15 cellular contexts compared by ENCODE assay signal in genomic region chr20:31470946-31471345, GRCh38. TPM values are rescaled to one million over a fixed set of nuclear protein-coding genes. Genes with fewer than 3 reads are reported as not detected.
"Had no signal": no experiment of that assay in that cellular context is flagged by ENCODE, and none has a peak within 500 bp of the region (broad histone marks: within the 10 kb centered on the region; RNA-seq: fewer than 3 reads in every experiment).

No MANE protein-coding gene starts in this region.

RNA-seq across cellular contexts. Expression of gene DEFB124, which starts 4.0 kb away (rescaled TPM):
- total RNA-seq: subcutaneous adipose tissue, suprapubic skin, temporal lobe, testis, thoracic aorta, thyroid gland, tibial nerve, transverse colon, upper lobe of left lung, upper lobe of right lung, urinary bladder, vagina had no signal

RNA-seq across cellular contexts. Expression of gene REM1, which starts 4.1 kb away (rescaled TPM):
- total RNA-seq: temporal lobe had no signal

RNA-seq across cellular contexts. Expression of gene DEFB123, which starts 30.5 kb away (rescaled TPM):
- total RNA-seq: stomach, subcutaneous adipose tissue, suprapubic skin, temporal lobe, thoracic aorta, tibial nerve, transverse colon, upper lobe of left lung, upper lobe of right lung, ureter, urinary bladder, uterus, vagina had no signal
